ENCODE assay signal across 1 cellular context in the genomic region with DNA sequence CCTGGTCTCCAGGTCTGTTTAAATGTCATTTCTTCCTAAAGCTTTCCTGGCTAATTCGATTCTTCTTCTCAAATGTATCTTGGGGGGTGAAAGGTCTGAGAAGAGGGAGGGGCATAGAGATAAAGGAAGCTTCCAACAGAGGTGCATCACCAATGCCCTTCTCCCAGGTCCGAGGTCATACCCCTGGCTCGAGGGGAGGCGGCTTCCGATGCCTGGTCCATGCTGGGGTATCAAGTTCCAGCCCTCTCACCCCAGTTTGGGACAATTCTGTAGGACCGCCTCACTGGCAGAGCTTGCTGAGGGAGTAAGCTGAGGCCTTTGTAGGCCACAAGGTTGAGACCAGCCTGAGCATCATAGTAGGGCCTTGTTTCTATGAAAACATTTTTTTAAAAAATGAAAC.
TF ChIP-seq lines count a peak whose summit lies in the region.

No MANE protein-coding gene starts in this region.

TF ChIP-seq in HepG2, 621 proteins besides CTCF, POLR2A, EP300 and RAD21:
- TF ChIP-seq NKX3-1 (CRISPR knock-in tag; IDR thresholded peaks at IDR 0.05) = no peak
- 0 out of 2 replicates have a peak, but pooled peaks have one; percentile 2 for TF ChIP-seq YEATS2 (CRISPR knock-in tag; IDR thresholded peaks at IDR 0.05; ENCODE audit: borderline replicate concordance)
- no peak for TF ChIP-seq GTF2F1 (IDR thresholded peaks at IDR 0.05; ENCODE audit: low read length)
- TF ChIP-seq SAP130 (CRISPR knock-in tag; IDR thresholded peaks at IDR 0.05; ENCODE audit: low read depth) = no peak
